8 cellular contexts compared by ENCODE assay signal in the genomic region with DNA sequence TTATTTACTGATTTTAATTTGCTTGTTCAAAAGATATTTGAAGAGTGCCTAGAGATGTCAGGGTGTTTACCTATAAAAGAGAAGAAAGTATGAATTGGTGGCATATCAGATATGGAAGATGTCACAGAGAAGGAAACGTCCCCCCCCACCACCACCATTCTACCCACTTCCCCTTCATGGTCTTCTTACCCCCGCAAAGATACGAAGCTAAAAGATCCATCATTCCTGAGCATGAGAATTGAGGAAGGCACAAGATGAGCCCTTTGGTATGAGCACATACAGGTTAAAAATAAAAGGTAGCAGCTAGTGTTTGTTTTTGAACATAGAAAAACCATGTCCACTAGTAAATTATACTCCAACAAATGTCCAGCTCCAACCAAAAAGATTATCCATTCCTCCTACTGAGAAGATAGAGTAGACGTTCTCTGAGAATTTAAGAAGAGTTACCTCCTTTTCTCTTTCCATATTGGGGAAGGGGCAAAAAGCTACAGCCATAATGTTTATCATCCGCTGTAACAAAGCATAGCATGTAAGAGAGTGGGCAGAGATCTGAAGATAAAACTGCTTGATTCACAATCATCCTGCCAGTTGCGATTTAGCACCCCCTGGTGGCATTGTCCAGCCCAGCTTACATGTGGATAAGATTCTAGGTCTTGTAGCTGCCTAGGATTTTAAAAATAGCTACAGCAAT. TPM values are rescaled to one million over a fixed set of nuclear protein-coding genes. Genes with fewer than 3 reads are reported as not detected.
DNase-seq lines count a peak whose midpoint lies in the region; ATAC-seq and TF ChIP-seq lines count a peak whose summit lies in the region.

No MANE protein-coding gene starts in this region.

- no peak for TF ChIP-seq POLR2A in ovary (IDR thresholded peaks at IDR 0.05)

- H3K4me1 Mint-ChIP-seq in activated naive CD4-positive, alpha-beta T cell treated with anti-CD3 and anti-CD28 coated beads for 36 hours (ENCODE audit: low read depth), result peaks cover 7% of the 10 kb centered on the region

- H3K36me3 ChIP-seq in SK-N-MC (ENCODE audit: insufficient read depth, low read length) (no peaks in the 10 kb centered on the region), ovary (no peaks in the 10 kb centered on the region), tibial artery (peaks cover 0 to 4% (median 0%) of the 10 kb centered on the region in 3 donors)

- CTCF ChIA-PET in activated naive CD4-positive, alpha-beta T cell treated with anti-CD3 and anti-CD28 coated beads for 36 hours (lab: Charles Lee), result interaction anchor here (0.6 to 5.0 kb wide), 48 partner anchors 10 to 1160 kb away, joined by 3 to 106 read pairs (median 4); a partner anchor contains a TSS

- H3K36me3 Mint-ChIP-seq in activated naive CD4-positive, alpha-beta T cell treated with anti-CD3 and anti-CD28 coated beads for 36 hours (ENCODE audit: low read depth), result peaks cover 2% of the 10 kb centered on the region

- H3K4me1 ChIP-seq in ovary (ENCODE audit: insufficient read depth), result no peaks in the 10 kb centered on the region
- H3K4me1 ChIP-seq in tibial artery, result peaks cover 0 to 4% (median 0%) of the 10 kb centered on the region in 4 donors

- intact Hi-C loops in activated naive CD4-positive, alpha-beta T cell treated with anti-CD3 and anti-CD28 coated beads for 36 hours (cut with micrococcal nuclease), result loop anchor here (1.0 to 2.0 kb wide), 6 partner anchors 52 to 338 kb away; a partner anchor contains a TSS
- intact Hi-C loops in ovary (cut with DNase I), result loop anchor here in 2 of 4 donors (10.0 kb wide), 2 partner anchors 64 to 224 kb away; no protein-coding TSS in a partner anchor
- intact Hi-C loops in tibial artery (cut with DNase I; ENCODE audit: low total_unique reads), result loop anchor here (5.0 to 10.0 kb wide), 3 partner anchors 144 to 227 kb away; a partner anchor contains a TSS

- no peak overlapping the region for H3K4me3 ChIP-seq in SK-N-MC
- H3K4me3 ChIP-seq in ovary, result no peak overlapping the region
- no peak overlapping the region for H3K4me3 ChIP-seq in tibial artery

- peak; percentile 79 for DNase-seq in AG20443 (ENCODE audit: low spot score)
- DNase-seq in NCI-H1092 (lab: John Stamatoyannopoulos, UW), result peak; percentile 66
- DNase-seq in SK-N-MC (ENCODE audit: low read depth, low spot score), result peak; percentile 77
- DNase-seq in activated naive CD4-positive, alpha-beta T cell treated with anti-CD3 and anti-CD28 coated beads for 36 hours, result peak; percentile 96
- peak; percentile 73 for DNase-seq in germinal center (ENCODE audit: low spot score)
- DNase-seq in ovary, result peak; percentile 32 to 67 (median 54)
- peak; percentile 86 to 89 for DNase-seq in tibial artery

- no peaks in the 10 kb centered on the region for H3K27me3 ChIP-seq in ovary
- H3K27me3 ChIP-seq in tibial artery, result no peaks in the 10 kb centered on the region

- H3K9me3 ChIP-seq in SK-N-MC (ENCODE audit: low read depth, low read length) (no peaks in the 10 kb centered on the region), ovary (no peaks in the 10 kb centered on the region), tibial artery (no peaks in the 10 kb centered on the region)

- H3K4me3 Mint-ChIP-seq in activated naive CD4-positive, alpha-beta T cell treated with anti-CD3 and anti-CD28 coated beads for 36 hours, result no peak overlapping the region

- no peak for TF ChIP-seq EP300 in ovary (IDR thresholded peaks at IDR 0.05)

- no peak overlapping the region for H3K9ac ChIP-seq in SK-N-MC (ENCODE audit: insufficient read length)

- TF ChIP-seq CTCF in ovary (IDR thresholded peaks at IDR 0.05) (peak; percentile 36 to 60 (median 49)), tibial artery (IDR thresholded peaks at IDR 0.05) (peak; percentile 79 to 86)

- H3K9me3 Mint-ChIP-seq in activated naive CD4-positive, alpha-beta T cell treated with anti-CD3 and anti-CD28 coated beads for 36 hours, result no peaks in the 10 kb centered on the region

- H3K27ac ChIP-seq in SK-N-MC, result no peak overlapping the region
- no peak overlapping the region for H3K27ac ChIP-seq in ovary
- H3K27ac ChIP-seq in tibial artery, result no peak overlapping the region

- ATAC-seq in GM19395 (IDR thresholded peaks at IDR 0.05; ENCODE audit: unreplicated experiment), result peak; percentile 76

- WGBS in ovary, 3 donors, result 57 to 67% (median 64%) methylated on average over 6 of the region's 6 CpGs

- no peaks in the 10 kb centered on the region for H3K27me3 Mint-ChIP-seq in activated naive CD4-positive, alpha-beta T cell treated with anti-CD3 and anti-CD28 coated beads for 36 hours (ENCODE audit: low read depth)

- no peak overlapping the region for H3K27ac Mint-ChIP-seq in activated naive CD4-positive, alpha-beta T cell treated with anti-CD3 and anti-CD28 coated beads for 36 hours

RNA-seq across cellular contexts. Expression of a gene that starts 29.1 kb away (rescaled TPM):
- total RNA-seq in activated naive CD4-positive, alpha-beta T cell treated with anti-CD3 and anti-CD28 coated beads for 36 hours, result 10 to 100 TPM; 23.3 to 28.3 TPM
- total RNA-seq in ovary, result 10 to 100 TPM; 23.7 to 38.7 (median 29.5) TPM
- polyA plus RNA-seq in ovary, result 10 to 100 TPM; 25.4 to 39.1 TPM

RNA-seq across cellular contexts. Expression of a gene that starts 44.6 kb away (rescaled TPM):
- total RNA-seq in activated naive CD4-positive, alpha-beta T cell treated with anti-CD3 and anti-CD28 coated beads for 36 hours, result 1 to 10 TPM; 7.4 to 8.3 TPM
- total RNA-seq in ovary, result 10 to 100 TPM; 17.2 to 24.6 (median 23.5) TPM
- polyA plus RNA-seq in ovary, result 10 to 100 TPM in 1 of 2 donors, 1 to 10 TPM in 1; 8.8 to 10.9 TPM

RNA-seq across cellular contexts. Expression of a gene that starts 58.9 kb away (rescaled TPM):
- not detected for total RNA-seq in activated naive CD4-positive, alpha-beta T cell treated with anti-CD3 and anti-CD28 coated beads for 36 hours
- total RNA-seq in ovary, result 10 to 100 TPM; 21.1 to 38.4 (median 32.9) TPM
- polyA plus RNA-seq in ovary, result 10 to 100 TPM; 45.8 to 65.2 TPM

Comparison
In these comparisons a context has a peak if more than half of its experiments do, and no peak if none do; other contexts are left out.
1. RNA of a gene that starts 58.9 kb away (total RNA-seq): 21.1 to 38.4 TPM in ovary; not detected in activated naive CD4-positive, alpha-beta T cell treated with anti-CD3 and anti-CD28 coated beads for 36 hours; every median in the first group is over 10 times any median in the second.
2. Peak in every context shown above with its lines, with median percentiles within 50 percentile points of each other: DNase-seq.